ENCODE assay signal across 15 cellular contexts in genomic region chr16:12392585-12393089, GRCh38.
A peak's percentile ranks its signal among the peaks of the same experiment; 100 is the strongest.
DNase-seq lines count a peak whose midpoint lies in the region; ATAC-seq and TF ChIP-seq lines count a peak whose summit lies in the region.
"Had no signal": no experiment of that assay in that cellular context is flagged by ENCODE, and none has a peak within 500 bp of the region (broad histone marks: within the 10 kb centered on the region; RNA-seq: fewer than 3 reads in every experiment).

No MANE protein-coding gene starts in this region.

- no peaks in the 10 kb centered on the region for H3K79me2 ChIP-seq in OCI-LY1 (ENCODE audit: insufficient read depth, low read length)

- no peaks in the 10 kb centered on the region; the same call in 1 of the 2 replicates for H4K20me1 ChIP-seq in BLaER1
- H4K20me1 ChIP-seq in OCI-LY1 (ENCODE audit: insufficient read depth, low read length): no peaks in the 10 kb centered on the region

- H3K27ac Mint-ChIP-seq in CD8-positive, alpha-beta T cell: no peak overlapping the region
- H3K27ac Mint-ChIP-seq: CD14-positive monocyte had no signal

- in situ Hi-C loops in ACHN (cut with HindIII; ENCODE audit: low pct_ligation_motif_present, low pct_unique_long_range_greater_than_20kb, low sequenced_read_pairs): no loop called here

- peak; percentile 32 for TF ChIP-seq CTCF in OCI-LY1 (IDR thresholded peaks at IDR 0.05; ENCODE audit: low read length)
- TF ChIP-seq CTCF in CD8-positive, alpha-beta T cell (IDR thresholded peaks at IDR 0.05): no peak

- DNase-seq in fibroblast of gingiva (ENCODE audit: low read depth) (peak; percentile 67), renal cortical epithelial cell (ENCODE audit: low read depth) (peak; percentile 15), ACHN (no peak), NCI-H1048 (lab: John Stamatoyannopoulos, UW) (no peak)
- DNase-seq in activated effector memory CD4-positive, alpha-beta T cell treated with Interleukin-2 at 50 U/mL for 16 hours: no peak
- no peak for DNase-seq in CD8-positive, alpha-beta T cell
- DNase-seq: activated naive CD4-positive, alpha-beta T cell; caudate nucleus; EL; midbrain; NCI-H524 treated with DMSO at 0.1 percent for 48 hours; stimulated activated naive CD4-positive, alpha-beta T cell treated with Interleukin-2 at 50 U/mL for 16 hours had no signal

- ATAC-seq in CD8-positive, alpha-beta T cell: no peak

- H3K4me1 ChIP-seq in BLaER1 (peaks cover 9% of the 10 kb centered on the region), OCI-LY1 (ENCODE audit: insufficient read depth, low read length, severe bottlenecking) (peaks cover 4% of the 10 kb centered on the region)
- no peaks in the 10 kb centered on the region for H3K4me1 ChIP-seq in CD8-positive, alpha-beta T cell (ENCODE audit: insufficient read depth, low read length)

- H3K9me2 ChIP-seq in OCI-LY1 (ENCODE audit: low read depth, low read length): no peaks in the 10 kb centered on the region

- H3K4me3 ChIP-seq in BLaER1 (no peak overlapping the region), OCI-LY1 (ENCODE audit: low read depth, low read length, poor library complexity, severe bottlenecking) (no peak overlapping the region)
- no peak overlapping the region for H3K4me3 ChIP-seq in CD8-positive, alpha-beta T cell (ENCODE audit: low read depth, low read length)

- no peaks in the 10 kb centered on the region for H3K9me3 Mint-ChIP-seq in CD8-positive, alpha-beta T cell

- no peaks in the 10 kb centered on the region for H3K27me3 Mint-ChIP-seq in CD8-positive, alpha-beta T cell (ENCODE audit: low read depth)

- POLR2A ChIA-PET in CD8-positive, alpha-beta T cell (lab: Charles Lee): no interaction called here

- peaks cover 14% of the 10 kb centered on the region for H3K36me3 Mint-ChIP-seq in CD8-positive, alpha-beta T cell

- H3F3A ChIP-seq in OCI-LY1 (ENCODE audit: insufficient read depth, low read length): no peaks in the 10 kb centered on the region

- H3K4me3 Mint-ChIP-seq in CD8-positive, alpha-beta T cell: no peak overlapping the region
- H3K4me3 Mint-ChIP-seq: CD14-positive monocyte had no signal

- no peaks in the 10 kb centered on the region for H3K4me1 Mint-ChIP-seq in CD8-positive, alpha-beta T cell (ENCODE audit: low read depth)
- H3K4me1 Mint-ChIP-seq: CD14-positive monocyte had no signal

- H3K9ac ChIP-seq in BLaER1 (no peak overlapping the region), OCI-LY1 (ENCODE audit: low read length) (no peak overlapping the region)

- H3K9me3 ChIP-seq in BLaER1 (0 out of 2 replicates have a peak, but pooled peaks cover 5% of the 10 kb centered on the region), OCI-LY1 (ENCODE audit: low read length) (no peaks in the 10 kb centered on the region)
- no peaks in the 10 kb centered on the region for H3K9me3 ChIP-seq in CD8-positive, alpha-beta T cell (ENCODE audit: low read length)

- H3K27me3 ChIP-seq in BLaER1 (no peaks in the 10 kb centered on the region), OCI-LY1 (ENCODE audit: insufficient read depth, low read length) (no peaks in the 10 kb centered on the region)
- no peaks in the 10 kb centered on the region for H3K27me3 ChIP-seq in CD8-positive, alpha-beta T cell (ENCODE audit: insufficient read depth, low read length)

- H3K4me2 ChIP-seq in BLaER1 (peak overlapping the region; percentile 17; the same call in 1 of the 2 replicates), OCI-LY1 (ENCODE audit: low read length) (no peak overlapping the region)

- H3K27ac ChIP-seq in BLaER1: no peak overlapping the region
- H3K27ac ChIP-seq in OCI-LY1 (ENCODE audit: low read depth, low read length, poor library complexity, severe bottlenecking): no peak overlapping the region
- no peak overlapping the region for H3K27ac ChIP-seq in CD8-positive, alpha-beta T cell (ENCODE audit: low read depth, low read length)

- CTCF ChIA-PET in CD8-positive, alpha-beta T cell (lab: Charles Lee): interaction anchor here (1.3 kb wide), 1 partner anchor 54 kb away, joined by 3 read pairs; no protein-coding TSS in a partner anchor

- no peak overlapping the region for H2AFZ ChIP-seq in OCI-LY1 (ENCODE audit: low read length)

- intact Hi-C loops in CD8-positive, alpha-beta T cell (cut with DNase I, micrococcal nuclease): no loop called here

- no peaks in the 10 kb centered on the region; the same call in 1 of the 2 replicates for H3K36me3 ChIP-seq in BLaER1
- H3K36me3 ChIP-seq in OCI-LY1 (ENCODE audit: insufficient read depth, low read length): peaks cover 67% of the 10 kb centered on the region
- no peaks in the 10 kb centered on the region for H3K36me3 ChIP-seq in CD8-positive, alpha-beta T cell (ENCODE audit: insufficient read depth, low read length)

Comparison
In these comparisons a context has a peak if more than half of its experiments do, and no peak if none do; other contexts are left out.
1. DNase-seq: peak in fibroblast of gingiva (single experiment) and renal cortical epithelial cell (single experiment); none in activated effector memory CD4-positive, alpha-beta T cell treated with Interleukin-2 at 50 U/mL for 16 hours (single experiment), CD8-positive, alpha-beta T cell (0 of 7), ACHN (single experiment) and NCI-H1048 (single experiment).